Comparison of ENCODE assay signal across 40 cellular contexts in the genomic region with DNA sequence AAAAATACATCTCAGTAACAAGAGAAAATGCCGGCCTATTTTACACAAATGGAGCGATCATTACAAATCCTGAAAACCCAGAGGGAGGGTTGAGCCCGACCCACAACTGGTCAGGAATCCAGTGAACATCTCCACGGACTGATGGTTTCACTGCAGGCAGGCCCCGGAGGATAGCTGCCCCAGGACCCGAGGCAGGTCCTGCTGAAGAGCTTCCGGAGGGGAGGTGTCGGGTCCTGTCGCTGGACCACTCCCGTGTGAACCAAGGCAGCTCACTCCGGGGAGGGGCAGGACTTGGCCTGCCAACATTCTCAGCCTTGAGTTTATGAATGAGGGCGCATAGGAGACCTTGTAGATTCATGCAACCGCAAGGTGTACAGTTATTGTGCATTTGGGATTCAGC. TPM values are rescaled to one million over a fixed set of nuclear protein-coding genes. Genes with fewer than 3 reads are reported as not detected.
"Had no signal": no experiment of that assay in that cellular context is flagged by ENCODE, and none has a peak within 500 bp of the region (broad histone marks: within the 10 kb centered on the region; RNA-seq: fewer than 3 reads in every experiment).

No MANE protein-coding gene starts in this region.

- H3K4me1 Mint-ChIP-seq: activated naive CD4-positive, alpha-beta T cell treated with anti-CD3 and anti-CD28 coated beads, Interleukin-2, amount 10 ng/mL, durations not matched to agents 7 days and 5 days; activated naive CD4-positive, alpha-beta T cell treated with anti-CD3 and anti-CD28 coated beads, Interleukin-2, amount 50 U/mL, for 24 hours; activated naive CD8-positive, alpha-beta T cell treated with anti-CD3 and anti-CD28 coated beads for 36 hours; activated naive CD8-positive, alpha-beta T cell treated with anti-CD3 and anti-CD28 coated beads, Interleukin-2, amount 50 U/mL, for 24 hours; activated T-helper 17 cell treated with anti-CD3 and anti-CD28 coated beads, Interleukin-2, amount 50 U/mL, for 72 hours; central memory CD8-positive, alpha-beta T cell had no signal

- H3K9me3 Mint-ChIP-seq: activated naive CD4-positive, alpha-beta T cell treated with anti-CD3 and anti-CD28 coated beads, Interleukin-2, amount 10 ng/mL, durations not matched to agents 7 days and 5 days; activated naive CD8-positive, alpha-beta T cell treated with anti-CD3 and anti-CD28 coated beads for 36 hours; activated naive CD8-positive, alpha-beta T cell treated with anti-CD3 and anti-CD28 coated beads, Interleukin-2, amount 50 U/mL, for 24 hours; activated T-helper 2 cell treated with anti-CD3 and anti-CD28 coated beads, Interferon-gamma antibody, Interleukin-2, Interleukin-4, amounts not matched to agents 10 μg/mL and 5 μg/mL and 100 μg/mL, durations not matched to agents 14 hours and 24 hours and 36 hours had no signal

- H3K27ac Mint-ChIP-seq: activated naive CD4-positive, alpha-beta T cell treated with anti-CD3 and anti-CD28 coated beads for 36 hours; activated naive CD4-positive, alpha-beta T cell treated with anti-CD3 and anti-CD28 coated beads, Interleukin-2, amount 10 ng/mL, durations not matched to agents 7 days and 5 days; activated naive CD4-positive, alpha-beta T cell treated with anti-CD3 and anti-CD28 coated beads, Interleukin-2, amount 50 U/mL, for 24 hours; activated naive CD4-positive, alpha-beta T cell treated with anti-CD3 and anti-CD28 coated beads, Interleukin-2, amount 50 U/mL, for 72 hours; activated naive CD8-positive, alpha-beta T cell; activated naive CD8-positive, alpha-beta T cell treated with anti-CD3 and anti-CD28 coated beads for 36 hours; activated naive CD8-positive, alpha-beta T cell treated with anti-CD3 and anti-CD28 coated beads, Interleukin-2, amount 10 ng/mL, durations not matched to agents 7 days and 5 days; activated naive CD8-positive, alpha-beta T cell treated with anti-CD3 and anti-CD28 coated beads, Interleukin-2, amount 50 U/mL, for 24 hours; activated T-cell treated with anti-CD3 and anti-CD28 coated beads, Interleukin-2, amount 50 U/mL, for 24 hours; activated T-cell treated with anti-CD3 and anti-CD28 coated beads, Interleukin-2, amount 50 U/mL, for 72 hours; activated T-helper 1 cell treated with anti-CD3 and anti-CD28 coated beads, Interleukin-12 subunit alpha, Interleukin-12 subunit beta, Interleukin-2, Interleukin-4 antibody, amounts not matched to agents 30 ng/mL and 10 ng/mL and 1 ng/mL, durations not matched to agents 14 hours and 24 hours and 36 hours; activated T-helper 17 cell treated with anti-CD3 and anti-CD28 coated beads, Interleukin-2, amount 50 U/mL, for 72 hours; activated T-helper 2 cell treated with anti-CD3 and anti-CD28 coated beads, Interferon-gamma antibody, Interleukin-2, Interleukin-4, amounts not matched to agents 10 μg/mL and 5 μg/mL and 100 μg/mL, durations not matched to agents 14 hours and 24 hours and 36 hours; brain had no signal

- H3K9me3 ChIP-seq: adrenal gland, body of pancreas had no signal

- H3K27me3 ChIP-seq: ascending aorta had no signal

- H3K4me3 Mint-ChIP-seq: activated naive CD4-positive, alpha-beta T cell treated with anti-CD3 and anti-CD28 coated beads for 36 hours; activated naive CD4-positive, alpha-beta T cell treated with anti-CD3 and anti-CD28 coated beads, Interleukin-2, amount 10 ng/mL, durations not matched to agents 7 days and 5 days; activated naive CD4-positive, alpha-beta T cell treated with anti-CD3 and anti-CD28 coated beads, Interleukin-2, amount 50 U/mL, for 24 hours; activated naive CD8-positive, alpha-beta T cell; activated naive CD8-positive, alpha-beta T cell treated with anti-CD3 and anti-CD28 coated beads for 36 hours; activated naive CD8-positive, alpha-beta T cell treated with anti-CD3 and anti-CD28 coated beads, Interleukin-2, amount 10 ng/mL, durations not matched to agents 7 days and 5 days; activated naive CD8-positive, alpha-beta T cell treated with anti-CD3 and anti-CD28 coated beads, Interleukin-2, amount 50 U/mL, for 24 hours; activated T-cell treated with anti-CD3 and anti-CD28 coated beads, Interleukin-2, amount 50 U/mL, for 24 hours; activated T-cell treated with anti-CD3 and anti-CD28 coated beads, Interleukin-2, amount 50 U/mL, for 4 hours; activated T-cell treated with anti-CD3 and anti-CD28 coated beads, Interleukin-2, amount 50 U/mL, for 72 hours; activated T-helper 1 cell treated with anti-CD3 and anti-CD28 coated beads, Interleukin-12 subunit alpha, Interleukin-12 subunit beta, Interleukin-2, Interleukin-4 antibody, amounts not matched to agents 30 ng/mL and 10 ng/mL and 1 ng/mL, durations not matched to agents 14 hours and 24 hours and 36 hours; activated T-helper 17 cell treated with anti-CD3 and anti-CD28 coated beads, Interleukin-2, amount 50 U/mL, for 72 hours; brain; central memory CD8-positive, alpha-beta T cell had no signal

- DNase-seq: activated effector memory CD4-positive, alpha-beta T cell treated with anti-CD3 and anti-CD28 coated beads, Interleukin-2, amount 50 U/mL, for 16 hours; activated effector memory CD4-positive, alpha-beta T cell treated with Interleukin-2 at 50 U/mL for 16 hours; activated gamma-delta T cell; activated gamma-delta T cell treated with Interleukin-2 at 50 U/mL for 16 hours; activated naive CD4-positive, alpha-beta T cell; activated naive CD4-positive, alpha-beta T cell treated with anti-CD3 and anti-CD28 coated beads for 36 hours; activated naive CD4-positive, alpha-beta T cell treated with anti-CD3 and anti-CD28 coated beads, Interleukin-2, amount 10 ng/mL, durations not matched to agents 7 days and 5 days; activated naive CD4-positive, alpha-beta T cell treated with anti-CD3 and anti-CD28 coated beads, Interleukin-2, amount 50 U/mL, for 16 hours; activated naive CD4-positive, alpha-beta T cell treated with Interleukin-2 at 50 U/mL for 16 hours; activated naive CD8-positive, alpha-beta T cell treated with anti-CD3 and anti-CD28 coated beads for 36 hours; activated naive CD8-positive, alpha-beta T cell treated with anti-CD3 and anti-CD28 coated beads, Interleukin-2, amount 10 ng/mL, durations not matched to agents 7 days and 5 days; activated naive CD8-positive, alpha-beta T cell treated with anti-CD3 and anti-CD28 coated beads, Interleukin-2, amount 50 U/mL, for 24 hours; activated T-cell treated with anti-CD3 and anti-CD28 coated beads, Interleukin-2, amount 50 U/mL, for 1 hour; activated T-cell treated with anti-CD3 and anti-CD28 coated beads, Interleukin-2, amount 50 U/mL, for 24 hours; activated T-cell treated with anti-CD3 and anti-CD28 coated beads, Interleukin-2, amount 50 U/mL, for 4 hours; activated T-cell treated with anti-CD3 and anti-CD28 coated beads, Interleukin-2, amount 50 U/mL, for 48 hours; activated T-cell treated with anti-CD3 and anti-CD28 coated beads, Interleukin-2, amount 50 U/mL, for 72 hours; adrenal gland; amniotic stem cell; amygdala; anterior cingulate cortex; aorta; body of pancreas; brain microvascular endothelial cell; caudate nucleus; central memory CD4-positive, alpha-beta T cell; cerebellar nuclear complex had no signal

- H3K4me3 ChIP-seq: adrenal gland, ascending aorta, body of pancreas, breast epithelium, cardiac muscle cell had no signal

- H3K27ac ChIP-seq: adrenal gland, ascending aorta, body of pancreas, brain microvascular endothelial cell, breast epithelium, cardiac muscle cell had no signal

- FAIRE-seq: astrocyte, bronchial epithelial cell had no signal

- H3K36me3 ChIP-seq: adrenal gland, ascending aorta, brain microvascular endothelial cell, breast epithelium, cardiac muscle cell had no signal

- H3K36me3 Mint-ChIP-seq: activated naive CD4-positive, alpha-beta T cell treated with anti-CD3 and anti-CD28 coated beads, Interleukin-2, amount 10 ng/mL, durations not matched to agents 7 days and 5 days; activated naive CD4-positive, alpha-beta T cell treated with anti-CD3 and anti-CD28 coated beads, Interleukin-2, amount 50 U/mL, for 24 hours; activated naive CD8-positive, alpha-beta T cell; activated naive CD8-positive, alpha-beta T cell treated with anti-CD3 and anti-CD28 coated beads for 36 hours; activated naive CD8-positive, alpha-beta T cell treated with anti-CD3 and anti-CD28 coated beads, Interleukin-2, amount 10 ng/mL, durations not matched to agents 7 days and 5 days; brain had no signal

- H3K4me1 ChIP-seq: adrenal gland, ascending aorta, breast epithelium had no signal

RNA-seq across cellular contexts. Expression of a gene that starts 4.8 kb away (rescaled TPM):
- total RNA-seq: activated naive CD4-positive, alpha-beta T cell treated with anti-CD3 and anti-CD28 coated beads for 36 hours; activated naive CD4-positive, alpha-beta T cell treated with anti-CD3 and anti-CD28 coated beads, Interleukin-2, amount 50 U/mL, for 72 hours; activated naive CD8-positive, alpha-beta T cell treated with anti-CD3 and anti-CD28 coated beads for 36 hours; activated naive CD8-positive, alpha-beta T cell treated with anti-CD3 and anti-CD28 coated beads, Interleukin-2, amount 10 ng/mL, durations not matched to agents 7 days and 5 days; activated T-cell treated with anti-CD3 and anti-CD28 coated beads, Interleukin-2, amount 50 U/mL, for 72 hours; activated T-helper 1 cell treated with anti-CD3 and anti-CD28 coated beads, Interleukin-12 subunit alpha, Interleukin-12 subunit beta, Interleukin-2, Interleukin-4 antibody, amounts not matched to agents 30 ng/mL and 10 ng/mL and 1 ng/mL, durations not matched to agents 14 hours and 24 hours and 36 hours; activated T-helper 17 cell treated with anti-CD3 and anti-CD28 coated beads, Interleukin-2, amount 50 U/mL, for 72 hours; bronchial epithelial cell had no signal
